Comparison of ENCODE assay signal across 10 cellular contexts in genomic region chr6:128990915-128991314, GRCh38.
"Had no signal": no experiment of that assay in that cellular context is flagged by ENCODE, and none has a peak within 500 bp of the region (broad histone marks: within the 10 kb centered on the region; RNA-seq: fewer than 3 reads in every experiment).

No MANE protein-coding gene starts in this region.

- H3K9me3 ChIP-seq: HAP-1 had no signal

- H3K4me1 ChIP-seq: HAP-1 had no signal

- H3K9ac ChIP-seq: GM23248 had no signal

- H3K4me3 ChIP-seq: GM23248, GM23338, HAP-1 had no signal

- H3K36me3 ChIP-seq: HAP-1 had no signal

- FAIRE-seq: H54 had no signal

- DNase-seq: GM23248, GOT3, H7, H9, HCEC 1CT, HFFc6 had no signal

- H3K27ac ChIP-seq: GM23248 had no signal

- H3K4me2 ChIP-seq: GM23338 had no signal

- ATAC-seq: GM23338, HCT116 had no signal

- H2AFZ ChIP-seq: GM23248, GM23338 had no signal
